In genomic region chr20:29753410-29753715, GRCh38 we compare ENCODE assay signal across 8 cellular contexts.
DNase-seq lines count a peak whose midpoint lies in the region; ATAC-seq, FAIRE-seq and TF ChIP-seq lines count a peak whose summit lies in the region.
"Not testable (repeated sequence)": the region's sequence is repeated elsewhere in the genome, so short reads cannot be mapped to it uniquely, and the experiment has no call there.

No MANE protein-coding gene starts in this region.

- 0 out of 2 replicates have a peak overlapping the region, but pooled peaks have one; percentile 29 for H2AFZ ChIP-seq in SK-N-SH (ENCODE audit: low read depth)

- not testable (repeated sequence) for H3F3A ChIP-seq in SK-N-SH (replicated peaks; ENCODE audit: insufficient read depth)

- H3K27me3 ChIP-seq in SK-N-SH (ENCODE audit: insufficient read depth): not testable (repeated sequence)

- not testable (repeated sequence) for TF ChIP-seq POLR2A in A549 (IDR thresholded peaks at IDR 0.05; ENCODE audit: low read length)

- ATAC-seq in A549; activated CD8-positive, alpha-beta memory T cell treated with anti-CD3 and anti-CD28 coated beads, Interleukin-2, amount 10 ng/mL, durations not matched to agents 7 days and 5 days: not testable (repeated sequence)

- H3K4me2 ChIP-seq in A549: peak overlapping the region; percentile 12; the same call in 1 of the 3 replicates
- not testable (repeated sequence) for H3K4me2 ChIP-seq in SK-N-SH

- not testable (repeated sequence) for TF ChIP-seq EP300 in A549 (IDR thresholded peaks at IDR 0.05); SK-N-SH (IDR thresholded peaks at IDR 0.05; ENCODE audit: borderline replicate concordance in 1 of 2, low read depth in 1 of 2, low read length in 1 of 2)

- H3K36me3 ChIP-seq in SK-N-SH (replicated peaks in 1 of 2; ENCODE audit: control insufficient read depth in 1 of 2, insufficient read depth in 2 of 2, low read length in 1 of 2): not testable (repeated sequence)

- H3K27ac ChIP-seq in A549; SK-N-SH (ENCODE audit: low read depth in 2 of 2, low read length in 1 of 2): not testable (repeated sequence)

- not testable (repeated sequence) for H3K36me3 Mint-ChIP-seq in activated CD8-positive, alpha-beta memory T cell treated with anti-CD3 and anti-CD28 coated beads, Interleukin-2, amount 10 ng/mL, durations not matched to agents 7 days and 5 days
- peaks cover 17% of the 10 kb centered on the region for H3K36me3 Mint-ChIP-seq in progenitor cell of endocrine pancreas (ENCODE audit: insufficient read depth)

- not testable (repeated sequence) for H3K9ac ChIP-seq in SK-N-SH

- DNase-seq in A549 (ENCODE audit: low read depth in 1 of 2, low spot score in 1 of 2) (peak in 1 of 2 experiments; percentile 11), DMS79 treated with DMSO at 0.1 percent for 48 hours (lab: John Stamatoyannopoulos, UW) (peak; percentile 28), NCI-H1105 treated with DMSO at 0.1 percent for 48 hours (lab: John Stamatoyannopoulos, UW) (peak; percentile 84), NCI-H526 treated with DMSO at 0.1 percent for 48 hours (lab: John Stamatoyannopoulos, UW) (peak; percentile 80), SK-N-SH (peak; percentile 44)
- peak; percentile 51 for DNase-seq in activated CD8-positive, alpha-beta memory T cell treated with anti-CD3 and anti-CD28 coated beads, Interleukin-2, amount 10 ng/mL, durations not matched to agents 7 days and 5 days
- DNase-seq in epithelial cell of proximal tubule (ENCODE audit: low read depth); progenitor cell of endocrine pancreas (ENCODE audit: low spot score, unreplicated experiment): not testable (repeated sequence)

- not testable (repeated sequence) for H3K9me3 ChIP-seq in A549, SK-N-SH

- H3K4me3 Mint-ChIP-seq in activated CD8-positive, alpha-beta memory T cell treated with anti-CD3 and anti-CD28 coated beads, Interleukin-2, amount 10 ng/mL, durations not matched to agents 7 days and 5 days: peak overlapping the region; percentile 62
- not testable (repeated sequence) for H3K4me3 Mint-ChIP-seq in progenitor cell of endocrine pancreas (ENCODE audit: low read depth)

- not testable (repeated sequence) for H3K4me1 ChIP-seq in A549; SK-N-SH (ENCODE audit: control insufficient read depth in 1 of 2, insufficient read depth in 2 of 2, low read depth in 1 of 2, low read length in 1 of 2)

- TF ChIP-seq CTCF in A549 (IDR thresholded peaks at IDR 0.05); progenitor cell of endocrine pancreas (IDR thresholded peaks at IDR 0.05; ENCODE audit: unreplicated experiment): not testable (repeated sequence)
- TF ChIP-seq CTCF in SK-N-SH (IDR thresholded peaks at IDR 0.05): peak; percentile 42
- peak; percentile 30 for TF ChIP-seq CTCF in epithelial cell of proximal tubule (conservative IDR thresholded peaks at IDR 0.05; ENCODE audit: low read depth, low read length)

- not testable (repeated sequence) for FAIRE-seq in A549 (lab: Jason Lieb, UNC)

- 42% methylated on average over 15 of the region's 15 CpGs for WGBS in A549 (ENCODE audit: missing lambda C conversion rate)
- 29% methylated on average over 15 of the region's 15 CpGs for WGBS in SK-N-SH (ENCODE audit: low lambda C conversion rate)

- H3K79me2 ChIP-seq in SK-N-SH (ENCODE audit: insufficient read depth): not testable (repeated sequence)

- H3K4me3 ChIP-seq in A549; SK-N-SH (ENCODE audit: low read depth in 2 of 2, low read length in 1 of 2): not testable (repeated sequence)
- H3K4me3 ChIP-seq in epithelial cell of proximal tubule (ENCODE audit: low read depth, low read length): peak overlapping the region; percentile 25

- H4K20me1 ChIP-seq in SK-N-SH (ENCODE audit: insufficient read depth): not testable (repeated sequence)

- POLR2A ChIA-PET in A549 (lab: Yijun Ruan, JAX); SK-N-SH (lab: Yijun Ruan, JAX): not testable (repeated sequence)

- H3K4me1 Mint-ChIP-seq in activated CD8-positive, alpha-beta memory T cell treated with anti-CD3 and anti-CD28 coated beads, Interleukin-2, amount 10 ng/mL, durations not matched to agents 7 days and 5 days: peaks cover 19% of the 10 kb centered on the region
- H3K4me1 Mint-ChIP-seq in progenitor cell of endocrine pancreas (ENCODE audit: low read depth): not testable (repeated sequence)

- TF ChIP-seq RAD21 in A549 (conservative IDR thresholded peaks at IDR 0.05 in 1 of 2, IDR thresholded peaks at IDR 0.05 in 1 of 2) (peak in 1 of 2 experiments; percentile 49; a peak in 3 of 5 replicates), SK-N-SH (IDR thresholded peaks at IDR 0.05; ENCODE audit: low read length) (peak; percentile 61)

- peaks cover 19% of the 10 kb centered on the region for H3K9me3 Mint-ChIP-seq in activated CD8-positive, alpha-beta memory T cell treated with anti-CD3 and anti-CD28 coated beads, Interleukin-2, amount 10 ng/mL, durations not matched to agents 7 days and 5 days (ENCODE audit: low read depth)
- peaks cover 68% of the 10 kb centered on the region for H3K9me3 Mint-ChIP-seq in progenitor cell of endocrine pancreas (ENCODE audit: low read depth)

- not testable (repeated sequence) for H3K27me3 Mint-ChIP-seq in activated CD8-positive, alpha-beta memory T cell treated with anti-CD3 and anti-CD28 coated beads, Interleukin-2, amount 10 ng/mL, durations not matched to agents 7 days and 5 days; progenitor cell of endocrine pancreas

- CTCF ChIA-PET in A549 (lab: Yijun Ruan, JAX); SK-N-SH (lab: Yijun Ruan, JAX); activated CD8-positive, alpha-beta memory T cell treated with anti-CD3 and anti-CD28 coated beads, Interleukin-2, amount 10 ng/mL, durations not matched to agents 7 days and 5 days (lab: Charles Lee): not testable (repeated sequence)

- H3K27ac Mint-ChIP-seq in activated CD8-positive, alpha-beta memory T cell treated with anti-CD3 and anti-CD28 coated beads, Interleukin-2, amount 10 ng/mL, durations not matched to agents 7 days and 5 days: peak overlapping the region; percentile 83
- peak overlapping the region; percentile 18 for H3K27ac Mint-ChIP-seq in progenitor cell of endocrine pancreas

- not testable (repeated sequence) for H3K9me2 ChIP-seq in SK-N-SH

TF ChIP-seq in SK-N-SH, 30 proteins besides CTCF, POLR2A, EP300 and RAD21:
- peak; percentile 31; the same call in 1 of the 2 replicates for TF ChIP-seq PBX3 (IDR thresholded peaks at IDR 0.05)
